1 cellular context compared by ENCODE assay signal in the genomic region with DNA sequence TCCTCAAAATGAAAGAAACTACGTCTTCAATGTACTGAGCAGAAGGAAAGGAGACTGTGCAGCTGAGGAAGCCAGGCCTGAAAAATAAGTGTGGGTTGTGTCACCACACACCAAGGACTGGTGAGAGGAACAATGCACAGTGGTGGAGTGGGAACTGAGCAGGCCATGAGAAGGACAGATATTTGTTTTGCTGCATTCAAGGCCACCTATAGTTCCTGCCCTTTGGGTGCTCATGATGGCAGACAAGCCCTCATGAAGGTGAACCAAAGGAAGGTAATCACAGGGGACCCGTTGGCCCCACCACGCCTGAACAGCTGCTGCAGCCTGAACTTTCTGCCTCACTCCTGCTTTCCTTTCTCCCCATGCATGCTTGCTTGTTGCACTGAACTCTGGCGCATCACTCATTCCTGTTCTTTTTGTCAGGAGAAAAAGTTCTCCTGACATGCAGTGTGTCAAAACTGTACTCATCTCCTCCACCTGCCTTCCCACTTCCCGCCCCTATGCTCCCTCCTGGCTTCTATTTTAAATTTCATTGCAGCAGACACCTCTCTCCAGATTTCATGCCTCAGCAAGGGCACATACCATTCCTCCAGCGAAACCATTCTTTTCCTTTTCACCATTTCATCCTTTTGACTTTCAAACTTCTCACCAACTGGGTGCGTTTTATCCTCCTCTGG.
TF ChIP-seq lines count a peak whose summit lies in the region.

No MANE protein-coding gene starts in this region.

TF ChIP-seq in HepG2, 621 proteins besides CTCF, POLR2A, EP300 and RAD21 (continued from another document):
- TF ChIP-seq, protein P1, sequence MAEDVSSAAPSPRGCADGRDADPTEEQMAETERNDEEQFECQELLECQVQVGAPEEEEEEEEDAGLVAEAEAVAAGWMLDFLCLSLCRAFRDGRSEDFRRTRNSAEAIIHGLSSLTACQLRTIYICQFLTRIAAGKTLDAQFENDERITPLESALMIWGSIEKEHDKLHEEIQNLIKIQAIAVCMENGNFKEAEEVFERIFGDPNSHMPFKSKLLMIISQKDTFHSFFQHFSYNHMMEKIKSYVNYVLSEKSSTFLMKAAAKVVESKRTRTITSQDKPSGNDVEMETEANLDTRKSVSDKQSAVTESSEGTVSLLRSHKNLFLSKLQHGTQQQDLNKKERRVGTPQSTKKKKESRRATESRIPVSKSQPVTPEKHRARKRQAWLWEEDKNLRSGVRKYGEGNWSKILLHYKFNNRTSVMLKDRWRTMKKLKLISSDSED (CRISPR knock-in tag; IDR thresholded peaks at IDR 0.05): no peak
- no peak for TF ChIP-seq POGZ (CRISPR knock-in tag; IDR thresholded peaks at IDR 0.05)
- TF ChIP-seq, protein P2, sequence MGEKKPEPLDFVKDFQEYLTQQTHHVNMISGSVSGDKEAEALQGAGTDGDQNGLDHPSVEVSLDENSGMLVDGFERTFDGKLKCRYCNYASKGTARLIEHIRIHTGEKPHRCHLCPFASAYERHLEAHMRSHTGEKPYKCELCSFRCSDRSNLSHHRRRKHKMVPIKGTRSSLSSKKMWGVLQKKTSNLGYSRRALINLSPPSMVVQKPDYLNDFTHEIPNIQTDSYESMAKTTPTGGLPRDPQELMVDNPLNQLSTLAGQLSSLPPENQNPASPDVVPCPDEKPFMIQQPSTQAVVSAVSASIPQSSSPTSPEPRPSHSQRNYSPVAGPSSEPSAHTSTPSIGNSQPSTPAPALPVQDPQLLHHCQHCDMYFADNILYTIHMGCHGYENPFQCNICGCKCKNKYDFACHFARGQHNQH (CRISPR knock-in tag; IDR thresholded peaks at IDR 0.05): no peak
- TF ChIP-seq, protein P3, sequence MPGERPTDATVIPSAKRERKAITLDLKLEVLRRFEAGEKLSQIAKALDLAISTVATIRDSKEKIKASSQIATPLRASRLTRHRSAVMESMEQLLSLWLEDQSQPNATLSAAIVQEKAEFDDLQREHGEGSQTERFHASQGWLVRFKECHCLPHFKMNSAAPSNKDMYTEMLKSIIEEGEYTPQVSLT (CRISPR knock-in tag; IDR thresholded peaks at IDR 0.05; ENCODE audit: borderline replicate concordance, low read depth): no peak
- TF ChIP-seq ELF3 (CRISPR knock-in tag; IDR thresholded peaks at IDR 0.05): peak; percentile 44; the same call in 1 of the 2 replicates
- TF ChIP-seq, protein P4, sequence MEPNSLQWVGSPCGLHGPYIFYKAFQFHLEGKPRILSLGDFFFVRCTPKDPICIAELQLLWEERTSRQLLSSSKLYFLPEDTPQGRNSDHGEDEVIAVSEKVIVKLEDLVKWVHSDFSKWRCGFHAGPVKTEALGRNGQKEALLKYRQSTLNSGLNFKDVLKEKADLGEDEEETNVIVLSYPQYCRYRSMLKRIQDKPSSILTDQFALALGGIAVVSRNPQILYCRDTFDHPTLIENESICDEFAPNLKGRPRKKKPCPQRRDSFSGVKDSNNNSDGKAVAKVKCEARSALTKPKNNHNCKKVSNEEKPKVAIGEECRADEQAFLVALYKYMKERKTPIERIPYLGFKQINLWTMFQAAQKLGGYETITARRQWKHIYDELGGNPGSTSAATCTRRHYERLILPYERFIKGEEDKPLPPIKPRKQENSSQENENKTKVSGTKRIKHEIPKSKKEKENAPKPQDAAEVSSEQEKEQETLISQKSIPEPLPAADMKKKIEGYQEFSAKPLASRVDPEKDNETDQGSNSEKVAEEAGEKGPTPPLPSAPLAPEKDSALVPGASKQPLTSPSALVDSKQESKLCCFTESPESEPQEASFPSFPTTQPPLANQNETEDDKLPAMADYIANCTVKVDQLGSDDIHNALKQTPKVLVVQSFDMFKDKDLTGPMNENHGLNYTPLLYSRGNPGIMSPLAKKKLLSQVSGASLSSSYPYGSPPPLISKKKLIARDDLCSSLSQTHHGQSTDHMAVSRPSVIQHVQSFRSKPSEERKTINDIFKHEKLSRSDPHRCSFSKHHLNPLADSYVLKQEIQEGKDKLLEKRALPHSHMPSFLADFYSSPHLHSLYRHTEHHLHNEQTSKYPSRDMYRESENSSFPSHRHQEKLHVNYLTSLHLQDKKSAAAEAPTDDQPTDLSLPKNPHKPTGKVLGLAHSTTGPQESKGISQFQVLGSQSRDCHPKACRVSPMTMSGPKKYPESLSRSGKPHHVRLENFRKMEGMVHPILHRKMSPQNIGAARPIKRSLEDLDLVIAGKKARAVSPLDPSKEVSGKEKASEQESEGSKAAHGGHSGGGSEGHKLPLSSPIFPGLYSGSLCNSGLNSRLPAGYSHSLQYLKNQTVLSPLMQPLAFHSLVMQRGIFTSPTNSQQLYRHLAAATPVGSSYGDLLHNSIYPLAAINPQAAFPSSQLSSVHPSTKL (CRISPR knock-in tag; IDR thresholded peaks at IDR 0.05): peak; percentile 68
- TF ChIP-seq, protein P5, sequence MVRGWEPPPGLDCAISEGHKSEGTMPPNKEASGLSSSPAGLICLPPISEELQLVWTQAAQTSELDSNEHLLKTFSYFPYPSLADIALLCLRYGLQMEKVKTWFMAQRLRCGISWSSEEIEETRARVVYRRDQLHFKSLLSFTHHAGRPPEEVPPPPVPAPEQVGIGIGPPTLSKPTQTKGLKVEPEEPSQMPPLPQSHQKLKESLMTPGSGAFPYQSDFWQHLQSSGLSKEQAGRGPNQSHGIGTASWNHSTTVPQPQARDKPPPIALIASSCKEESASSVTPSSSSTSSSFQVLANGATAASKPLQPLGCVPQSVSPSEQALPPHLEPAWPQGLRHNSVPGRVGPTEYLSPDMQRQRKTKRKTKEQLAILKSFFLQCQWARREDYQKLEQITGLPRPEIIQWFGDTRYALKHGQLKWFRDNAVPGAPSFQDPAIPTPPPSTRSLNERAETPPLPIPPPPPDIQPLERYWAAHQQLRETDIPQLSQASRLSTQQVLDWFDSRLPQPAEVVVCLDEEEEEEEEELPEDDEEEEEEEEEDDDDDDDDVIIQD (CRISPR knock-in tag; IDR thresholded peaks at IDR 0.05; ENCODE audit: low read depth): 0 out of 2 replicates have a peak, but pooled peaks have one; percentile 38
- TF ChIP-seq HMG20A (CRISPR knock-in tag; IDR thresholded peaks at IDR 0.05; ENCODE audit: borderline replicate concordance): peak; percentile 19; the same call in 1 of the 2 replicates
- TF ChIP-seq ZKSCAN5 (CRISPR knock-in tag; IDR thresholded peaks at IDR 0.05): no peak
- TF ChIP-seq GATAD1 (CRISPR knock-in tag; IDR thresholded peaks at IDR 0.05): 0 out of 2 replicates have a peak, but pooled peaks have one; percentile 13
- no peak for TF ChIP-seq KAT2B (IDR thresholded peaks at IDR 0.05; ENCODE audit: borderline replicate concordance, low read depth, low read length)
- TF ChIP-seq, protein P6, sequence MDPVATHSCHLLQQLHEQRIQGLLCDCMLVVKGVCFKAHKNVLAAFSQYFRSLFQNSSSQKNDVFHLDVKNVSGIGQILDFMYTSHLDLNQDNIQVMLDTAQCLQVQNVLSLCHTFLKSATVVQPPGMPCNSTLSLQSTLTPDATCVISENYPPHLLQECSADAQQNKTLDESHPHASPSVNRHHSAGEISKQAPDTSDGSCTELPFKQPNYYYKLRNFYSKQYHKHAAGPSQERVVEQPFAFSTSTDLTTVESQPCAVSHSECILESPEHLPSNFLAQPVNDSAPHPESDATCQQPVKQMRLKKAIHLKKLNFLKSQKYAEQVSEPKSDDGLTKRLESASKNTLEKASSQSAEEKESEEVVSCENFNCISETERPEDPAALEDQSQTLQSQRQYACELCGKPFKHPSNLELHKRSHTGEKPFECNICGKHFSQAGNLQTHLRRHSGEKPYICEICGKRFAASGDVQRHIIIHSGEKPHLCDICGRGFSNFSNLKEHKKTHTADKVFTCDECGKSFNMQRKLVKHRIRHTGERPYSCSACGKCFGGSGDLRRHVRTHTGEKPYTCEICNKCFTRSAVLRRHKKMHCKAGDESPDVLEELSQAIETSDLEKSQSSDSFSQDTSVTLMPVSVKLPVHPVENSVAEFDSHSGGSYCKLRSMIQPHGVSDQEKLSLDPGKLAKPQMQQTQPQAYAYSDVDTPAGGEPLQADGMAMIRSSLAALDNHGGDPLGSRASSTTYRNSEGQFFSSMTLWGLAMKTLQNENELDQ (CRISPR knock-in tag; IDR thresholded peaks at IDR 0.05; ENCODE audit: borderline replicate concordance): no peak
- TF ChIP-seq, protein P7, sequence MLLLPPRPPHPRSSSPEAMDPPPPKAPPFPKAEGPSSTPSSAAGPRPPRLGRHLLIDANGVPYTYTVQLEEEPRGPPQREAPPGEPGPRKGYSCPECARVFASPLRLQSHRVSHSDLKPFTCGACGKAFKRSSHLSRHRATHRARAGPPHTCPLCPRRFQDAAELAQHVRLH (CRISPR knock-in tag; IDR thresholded peaks at IDR 0.05; ENCODE audit: borderline replicate concordance, low read depth): peak; percentile 30; the same call in 1 of the 2 replicates
- TF ChIP-seq GTF2F1 (IDR thresholded peaks at IDR 0.05; ENCODE audit: low read length): no peak
- TF ChIP-seq RCOR2 (CRISPR knock-in tag; IDR thresholded peaks at IDR 0.05): peak; percentile 19; the same call in 1 of the 2 replicates
- TF ChIP-seq PHF20 (CRISPR knock-in tag; IDR thresholded peaks at IDR 0.05): no peak
- no peak for TF ChIP-seq ZKSCAN1 (IDR thresholded peaks at IDR 0.05; ENCODE audit: low read length)
- no peak for TF ChIP-seq ZNF747 (CRISPR knock-in tag; IDR thresholded peaks at IDR 0.05; ENCODE audit: borderline replicate concordance)
- TF ChIP-seq, protein P8, sequence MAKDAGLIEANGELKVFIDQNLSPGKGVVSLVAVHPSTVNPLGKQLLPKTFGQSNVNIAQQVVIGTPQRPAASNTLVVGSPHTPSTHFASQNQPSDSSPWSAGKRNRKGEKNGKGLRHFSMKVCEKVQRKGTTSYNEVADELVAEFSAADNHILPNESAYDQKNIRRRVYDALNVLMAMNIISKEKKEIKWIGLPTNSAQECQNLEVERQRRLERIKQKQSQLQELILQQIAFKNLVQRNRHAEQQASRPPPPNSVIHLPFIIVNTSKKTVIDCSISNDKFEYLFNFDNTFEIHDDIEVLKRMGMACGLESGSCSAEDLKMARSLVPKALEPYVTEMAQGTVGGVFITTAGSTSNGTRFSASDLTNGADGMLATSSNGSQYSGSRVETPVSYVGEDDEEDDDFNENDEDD (CRISPR knock-in tag; IDR thresholded peaks at IDR 0.05; ENCODE audit: borderline replicate concordance): 0 out of 2 replicates have a peak, but pooled peaks have one; percentile 10
- no peak for TF ChIP-seq EHMT2 (IDR thresholded peaks at IDR 0.05; ENCODE audit: borderline replicate concordance, low read depth, low read length)
- no peak for TF ChIP-seq ZFAT (CRISPR knock-in tag; conservative IDR thresholded peaks at IDR 0.05)
- no peak for TF ChIP-seq ZNF496 (CRISPR knock-in tag; IDR thresholded peaks at IDR 0.05; ENCODE audit: insufficient replicate concordance)
- 0 out of 2 replicates have a peak, but pooled peaks have one; percentile 19 for TF ChIP-seq RXRB (CRISPR knock-in tag; IDR thresholded peaks at IDR 0.05; ENCODE audit: borderline replicate concordance)
- TF ChIP-seq GATAD2A (CRISPR knock-in tag; IDR thresholded peaks at IDR 0.05): peak; percentile 65
- TF ChIP-seq SRY (CRISPR knock-in tag; IDR thresholded peaks at IDR 0.05): no peak
- no peak for TF ChIP-seq ZNF724P (CRISPR knock-in tag; IDR thresholded peaks at IDR 0.05; ENCODE audit: borderline replicate concordance)
- TF ChIP-seq, protein P9, sequence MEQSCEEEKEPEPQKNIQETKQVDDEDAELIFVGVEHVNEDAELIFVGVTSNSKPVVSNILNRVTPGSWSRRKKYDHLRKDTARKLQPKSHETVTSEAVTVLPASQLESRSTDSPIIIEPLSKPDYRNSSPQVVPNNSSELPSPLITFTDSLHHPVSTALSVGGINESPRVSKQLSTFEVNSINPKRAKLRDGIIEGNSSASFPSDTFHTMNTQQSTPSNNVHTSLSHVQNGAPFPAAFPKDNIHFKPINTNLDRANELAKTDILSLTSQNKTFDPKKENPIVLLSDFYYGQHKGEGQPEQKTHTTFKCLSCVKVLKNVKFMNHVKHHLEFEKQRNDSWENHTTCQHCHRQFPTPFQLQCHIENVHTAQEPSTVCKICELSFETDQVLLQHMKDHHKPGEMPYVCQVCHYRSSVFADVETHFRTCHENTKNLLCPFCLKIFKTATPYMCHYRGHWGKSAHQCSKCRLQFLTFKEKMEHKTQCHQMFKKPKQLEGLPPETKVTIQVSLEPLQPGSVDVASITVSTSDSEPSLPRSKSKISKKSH (CRISPR knock-in tag; IDR thresholded peaks at IDR 0.05; ENCODE audit: borderline replicate concordance): no peak
- TF ChIP-seq ZNF761 (CRISPR knock-in tag; conservative IDR thresholded peaks at IDR 0.05): no peak
- TF ChIP-seq PITX1 (CRISPR knock-in tag; IDR thresholded peaks at IDR 0.05): no peak
- TF ChIP-seq, protein P10, sequence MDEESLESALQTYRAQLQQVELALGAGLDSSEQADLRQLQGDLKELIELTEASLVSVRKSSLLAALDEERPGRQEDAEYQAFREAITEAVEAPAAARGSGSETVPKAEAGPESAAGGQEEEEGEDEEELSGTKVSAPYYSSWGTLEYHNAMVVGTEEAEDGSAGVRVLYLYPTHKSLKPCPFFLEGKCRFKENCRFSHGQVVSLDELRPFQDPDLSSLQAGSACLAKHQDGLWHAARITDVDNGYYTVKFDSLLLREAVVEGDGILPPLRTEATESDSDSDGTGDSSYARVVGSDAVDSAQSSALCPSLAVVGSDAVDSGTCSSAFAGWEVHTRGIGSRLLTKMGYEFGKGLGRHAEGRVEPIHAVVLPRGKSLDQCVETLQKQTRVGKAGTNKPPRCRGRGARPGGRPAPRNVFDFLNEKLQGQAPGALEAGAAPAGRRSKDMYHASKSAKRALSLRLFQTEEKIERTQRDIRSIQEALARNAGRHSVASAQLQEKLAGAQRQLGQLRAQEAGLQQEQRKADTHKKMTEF (CRISPR knock-in tag; IDR thresholded peaks at IDR 0.05): no peak
- TF ChIP-seq, protein P11, sequence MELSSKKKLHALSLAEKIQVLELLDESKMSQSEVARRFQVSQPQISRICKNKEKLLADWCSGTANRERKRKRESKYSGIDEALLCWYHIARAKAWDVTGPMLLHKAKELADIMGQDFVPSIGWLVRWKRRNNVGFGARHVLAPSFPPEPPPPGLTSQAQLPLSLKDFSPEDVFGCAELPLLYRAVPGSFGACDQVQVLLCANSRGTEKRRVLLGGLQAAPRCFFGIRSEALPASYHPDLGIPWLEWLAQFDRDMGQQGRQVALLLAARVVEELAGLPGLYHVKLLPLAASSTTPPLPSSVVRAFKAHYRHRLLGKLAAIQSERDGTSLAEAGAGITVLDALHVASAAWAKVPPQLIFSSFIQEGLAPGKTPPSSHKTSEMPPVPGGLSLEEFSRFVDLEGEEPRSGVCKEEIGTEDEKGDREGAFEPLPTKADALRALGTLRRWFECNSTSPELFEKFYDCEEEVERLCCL (CRISPR knock-in tag; IDR thresholded peaks at IDR 0.05; ENCODE audit: borderline replicate concordance): no peak
- no peak for TF ChIP-seq THYN1 (CRISPR knock-in tag; IDR thresholded peaks at IDR 0.05; ENCODE audit: borderline replicate concordance, low read depth)
- 0 out of 2 replicates have a peak, but pooled peaks have one; percentile 37 for TF ChIP-seq ZMAT3 (CRISPR knock-in tag; conservative IDR thresholded peaks at IDR 0.05)
- 0 out of 2 replicates have a peak, but pooled peaks have one; percentile 42 for TF ChIP-seq SAP130 (CRISPR knock-in tag; IDR thresholded peaks at IDR 0.05; ENCODE audit: low read depth)
- 0 out of 2 replicates have a peak, but pooled peaks have one; percentile 12 for TF ChIP-seq ZNF331 (CRISPR knock-in tag; IDR thresholded peaks at IDR 0.05)
